3 cellular contexts compared by ENCODE assay signal in genomic region chr10:73910764-73911552, GRCh38.
TF ChIP-seq lines count a peak whose summit lies in the region.

Gene PLAU (plus strand): TSS chr10:73911132. CDS start chr10:73911556, 424 bp downstream.

TF ChIP-seq in GM12891, 5 proteins besides CTCF, POLR2A, EP300 and RAD21 (continued from another document):
- TF ChIP-seq TAF1 (IDR thresholded peaks at IDR 0.05; ENCODE audit: low read depth, low read length) (no peak), POU2F2 (IDR thresholded peaks at IDR 0.05; ENCODE audit: low read depth, low read length) (no peak), SPI1 (IDR thresholded peaks at IDR 0.05; ENCODE audit: low read depth, low read length) (no peak), PAX5 (IDR thresholded peaks at IDR 0.05; ENCODE audit: insufficient read depth, low read length, severe bottlenecking) (no peak)

TF ChIP-seq in WTC11, 78 proteins besides CTCF, POLR2A, EP300 and RAD21 (continued from another document):
- TF ChIP-seq PRDM15 (CRISPR knock-in tag; IDR thresholded peaks at IDR 0.05) (peak; percentile 63; the same call in 1 of the 2 replicates), NFYB (CRISPR knock-in tag; conservative IDR thresholded peaks at IDR 0.05; ENCODE audit: low read depth) (no peak), MAX (CRISPR knock-in tag; IDR thresholded peaks at IDR 0.05) (peak; percentile 52; the same call in 1 of the 2 replicates), ZNF671 (CRISPR knock-in tag; IDR thresholded peaks at IDR 0.05) (no peak), ARID4B (CRISPR knock-in tag; IDR thresholded peaks at IDR 0.05; ENCODE audit: borderline replicate concordance) (peak; percentile 55; the same call in 1 of the 2 replicates), ZNF423 (CRISPR knock-in tag; IDR thresholded peaks at IDR 0.05) (peak; percentile 62), KAT7 (CRISPR knock-in tag; IDR thresholded peaks at IDR 0.05; ENCODE audit: borderline replicate concordance) (peak; percentile 87; the same call in 1 of the 2 replicates), SP1 (CRISPR knock-in tag; conservative IDR thresholded peaks at IDR 0.05) (peak; percentile 50; the same call in 1 of the 2 replicates), ZNF121 (CRISPR knock-in tag; IDR thresholded peaks at IDR 0.05) (no peak), TEAD4 (CRISPR knock-in tag; IDR thresholded peaks at IDR 0.05) (no peak), ZNF219 (CRISPR knock-in tag; IDR thresholded peaks at IDR 0.05; ENCODE audit: borderline replicate concordance) (no peak; the same call in 1 of the 2 replicates), USF1 (CRISPR knock-in tag; IDR thresholded peaks at IDR 0.05) (0 out of 2 replicates have a peak, but pooled peaks have one; percentile 26)

TF ChIP-seq in H1, 55 proteins besides CTCF, POLR2A, EP300 and RAD21:
- TF ChIP-seq HDAC2 (IDR thresholded peaks at IDR 0.05; ENCODE audit: borderline replicate concordance in 1 of 2, low read depth in 2 of 2, low read length in 2 of 2) (peak in 1 of 2 experiments; percentile 52; a peak in 1 of 4 replicates), ASH2L (IDR thresholded peaks at IDR 0.05; ENCODE audit: low read length) (peak; percentile 98), EZH2 (IDR thresholded peaks at IDR 0.05; ENCODE audit: low read depth, low read length, severe bottlenecking) (peak; percentile 56), RXRA (IDR thresholded peaks at IDR 0.05; ENCODE audit: insufficient read depth, low read depth, low read length) (no peak), EGR1 (IDR thresholded peaks at IDR 0.05; ENCODE audit: borderline replicate concordance, low read depth, low read length) (peak; percentile 50; the same call in 1 of the 2 replicates), ATF3 (IDR thresholded peaks at IDR 0.05; ENCODE audit: insufficient read depth, low read depth, low read length) (no peak), TAF1 (IDR thresholded peaks at IDR 0.05; ENCODE audit: low read depth, low read length) (peak; percentile 66), PHF8 (conservative IDR thresholded peaks at IDR 0.05; ENCODE audit: low read depth, low read length) (peak; percentile 66), GABPA (IDR thresholded peaks at IDR 0.05; ENCODE audit: borderline replicate concordance, insufficient read depth, low read length) (peak; percentile 71; the same call in 1 of the 2 replicates), TBP (IDR thresholded peaks at IDR 0.05; ENCODE audit: low read depth, low read length) (peak; percentile 43; the same call in 1 of the 2 replicates), SUZ12 (IDR thresholded peaks at IDR 0.05; ENCODE audit: low read length) (peak; percentile 59; the same call in 1 of the 2 replicates), RBBP5 (IDR thresholded peaks at IDR 0.05; ENCODE audit: borderline replicate concordance, low read depth, low read length) (peak; percentile 91), RNF2 (IDR thresholded peaks at IDR 0.05; ENCODE audit: borderline replicate concordance, low read depth, low read length, missing control alignments, poor library complexity, severe bottlenecking) (peak; percentile 66), KDM1A (IDR thresholded peaks at IDR 0.05; ENCODE audit: borderline replicate concordance, low read length) (0 out of 2 replicates have a peak, but pooled peaks have one; percentile 44), KDM4A (IDR thresholded peaks at IDR 0.05; ENCODE audit: low read depth, low read length, severe bottlenecking) (peak; percentile 98), NRF1 (IDR thresholded peaks at IDR 0.05; ENCODE audit: low read depth, low read length) (no peak), SIN3A (conservative IDR thresholded peaks at IDR 0.05 in 1 of 2, IDR thresholded peaks at IDR 0.05 in 1 of 2; ENCODE audit: low read depth in 1 of 2, low read length in 2 of 2) (peak in 1 of 2 experiments; percentile 64; a peak in 2 of 4 replicates), CEBPB (IDR thresholded peaks at IDR 0.05; ENCODE audit: low read depth, low read length) (no peak), MAX (IDR thresholded peaks at IDR 0.05) (peak; percentile 31; the same call in 1 of the 2 replicates)
- TF ChIP-seq, protein P1, sequence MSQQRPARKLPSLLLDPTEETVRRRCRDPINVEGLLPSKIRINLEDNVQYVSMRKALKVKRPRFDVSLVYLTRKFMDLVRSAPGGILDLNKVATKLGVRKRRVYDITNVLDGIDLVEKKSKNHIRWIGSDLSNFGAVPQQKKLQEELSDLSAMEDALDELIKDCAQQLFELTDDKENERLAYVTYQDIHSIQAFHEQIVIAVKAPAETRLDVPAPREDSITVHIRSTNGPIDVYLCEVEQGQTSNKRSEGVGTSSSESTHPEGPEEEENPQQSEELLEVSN (IDR thresholded peaks at IDR 0.05), result 0 out of 2 replicates have a peak, but pooled peaks have one; percentile 16
